Comparison of ENCODE assay signal across 13 cellular contexts in the genomic region with DNA sequence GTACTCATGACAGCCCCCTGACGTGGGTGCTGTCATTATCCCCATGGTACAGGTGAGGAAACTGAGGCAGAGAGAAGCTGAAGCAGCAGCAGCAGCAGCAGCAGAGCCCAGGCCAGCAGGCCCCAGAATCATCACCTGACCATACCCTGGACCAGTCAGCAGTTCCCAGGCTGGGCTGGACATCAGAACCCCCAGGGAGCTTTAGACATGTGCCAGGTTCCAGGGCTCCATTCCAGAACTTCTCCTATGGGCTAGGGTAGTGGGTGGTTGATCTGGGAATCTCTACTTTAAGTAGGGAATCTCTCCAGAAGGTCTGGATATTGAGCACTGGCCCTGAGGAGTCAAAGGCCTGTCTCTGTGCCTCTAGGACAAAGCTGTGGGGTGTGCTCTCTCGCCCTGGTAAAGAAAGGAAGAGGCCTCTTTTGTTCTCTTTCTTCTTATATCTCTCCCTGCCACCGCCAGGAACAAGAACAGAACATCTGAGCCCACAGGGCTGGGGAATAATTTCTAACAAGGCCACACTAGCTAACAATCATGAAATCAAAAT. TPM values are rescaled to one million over a fixed set of nuclear protein-coding genes. Genes with fewer than 3 reads are reported as not detected.
A peak's percentile ranks its signal among the peaks of the same experiment; 100 is the strongest.
DNase-seq lines count a peak whose midpoint lies in the region; ATAC-seq, FAIRE-seq and TF ChIP-seq lines count a peak whose summit lies in the region.
"Had no signal": no experiment of that assay in that cellular context is flagged by ENCODE, and none has a peak within 500 bp of the region (broad histone marks: within the 10 kb centered on the region; RNA-seq: fewer than 3 reads in every experiment).

No MANE protein-coding gene starts in this region.

- no peaks in the 10 kb centered on the region for H3K9me3 Mint-ChIP-seq in activated CD8-positive, alpha-beta memory T cell treated with anti-CD3 and anti-CD28 coated beads, Interleukin-2, amount 10 ng/mL, durations not matched to agents 7 days and 5 days (ENCODE audit: low read depth)

- no peak overlapping the region for H3K4me2 ChIP-seq in HepG2 (ENCODE audit: low read depth, low read length)

- POLR2A ChIA-PET in HepG2 (lab: Yijun Ruan, JAX) = interaction anchor here (1.1 to 2.0 kb wide), 3 partner anchors 10 to 117 kb away, joined by 3 to 11 read pairs (median 5); partner anchors contain the start of genes BAIAP2L2 and MAFF

- H3K79me2 ChIP-seq in HepG2 (ENCODE audit: insufficient read depth, low read length) = no peaks in the 10 kb centered on the region

- H3K27ac Mint-ChIP-seq in activated CD8-positive, alpha-beta memory T cell treated with anti-CD3 and anti-CD28 coated beads, Interleukin-2, amount 10 ng/mL, durations not matched to agents 7 days and 5 days = peak overlapping the region; percentile 11

- WGBS in transverse colon (ENCODE audit: low coverage in 1 of 2), 2 donors = 43% methylated on average over 2 of the region's 3 CpGs; no CpG with 5 or more reads in 1 of the 2 donors
- 86% methylated on average over 2 of the region's 3 CpGs for WGBS in HepG2 (ENCODE audit: low lambda C conversion rate)

- FAIRE-seq in HepG2 (lab: Jason Lieb, UNC) = no peak

- CTCF ChIA-PET in activated CD8-positive, alpha-beta memory T cell treated with anti-CD3 and anti-CD28 coated beads, Interleukin-2, amount 10 ng/mL, durations not matched to agents 7 days and 5 days (lab: Charles Lee) = interaction anchor here (0.7 to 4.7 kb wide), 4 partner anchors 48 to 176 kb away, joined by 3 to 27 read pairs (median 12); no protein-coding TSS in a partner anchor
- CTCF ChIA-PET in HepG2 (lab: Yijun Ruan, JAX; ENCODE audit: low intra/inter-chr PET ratio, low total read pairs) = no interaction called here

- no peak for TF ChIP-seq RAD21 in HepG2 (CRISPR knock-in tag; IDR thresholded peaks at IDR 0.05)

- H3K4me1 ChIP-seq in colonic mucosa (peaks cover 19% of the 10 kb centered on the region), mucosa of rectum (ENCODE audit: control insufficient read depth in 2 of 2, insufficient read depth in 2 of 2, low read length in 2 of 2) (peaks cover 24 to 29% of the 10 kb centered on the region in 2 donors), transverse colon (peaks cover 14 to 28% (median 25%) of the 10 kb centered on the region in 4 donors), HepG2 (ENCODE audit: insufficient read depth, low read length) (peaks cover 26% of the 10 kb centered on the region)

- no peak for ATAC-seq in activated CD8-positive, alpha-beta memory T cell treated with anti-CD3 and anti-CD28 coated beads, Interleukin-2, amount 10 ng/mL, durations not matched to agents 7 days and 5 days
- ATAC-seq in HepG2 = no peak

- no peaks in the 10 kb centered on the region for H4K20me1 ChIP-seq in HepG2 (ENCODE audit: insufficient read depth, low read length)

- in situ Hi-C loops in transverse colon (cut with MboI; ENCODE audit: low pct_ligation_motif_present in 1 of 4, low pct_unique_long_range_greater_than_20kb in 1 of 4, low sequenced_read_pairs in 3 of 4) = loop anchor here in 1 of 4 donors (25.0 kb wide), 1 partner anchor 116 kb away; the partner anchor contains the start of gene BAIAP2L2
- in situ Hi-C loops in HepG2 (cut with HindIII; ENCODE audit: extremely low pct_ligation_motif_present, low pct_unique_long_range_greater_than_20kb) = no loop called here

- TF ChIP-seq CTCF in colonic mucosa (IDR thresholded peaks at IDR 0.05) (no peak), transverse colon (IDR thresholded peaks at IDR 0.05) (no peak), HepG2 (CRISPR knock-in tag; IDR thresholded peaks at IDR 0.05) (no peak)

- H3K9ac ChIP-seq in colonic mucosa (ENCODE audit: low read depth in 2 of 2, low read length in 2 of 2) (peak overlapping the region; percentile 45 to 75), mucosa of rectum (ENCODE audit: low read depth in 1 of 2, low read length in 2 of 2) (peak overlapping the region; percentile 15 to 67), HepG2 (ENCODE audit: insufficient read depth, low read depth, low read length) (no peak overlapping the region)

- intact Hi-C loops in colonic mucosa (cut with DNase I) (no loop called here), transverse colon (cut with DNase I; ENCODE audit: low total_unique reads) (no loop called here), HepG2 (cut with micrococcal nuclease; ENCODE audit: unreplicated experiment) (no loop called here)

- no peak for DNase-seq in activated CD8-positive, alpha-beta memory T cell treated with anti-CD3 and anti-CD28 coated beads, Interleukin-2, amount 10 ng/mL, durations not matched to agents 7 days and 5 days
- no peak for DNase-seq in activated CD8-positive, alpha-beta memory T cell treated with anti-CD3 and anti-CD28 coated beads, Interleukin-2, amount 50 U/mL, for 4 hours
- DNase-seq in colonic mucosa (no peak), transverse colon (no peak), HepG2 (ENCODE audit: low spot score) (no peak), NCI-H1105 treated with DMSO at 0.1 percent for 48 hours (lab: John Stamatoyannopoulos, UW) (no peak), SIG-M5 (lab: John Stamatoyannopoulos, UW) (no peak)
- DNase-seq: activated CD8-positive, alpha-beta memory T cell treated with anti-CD3 and anti-CD28 coated beads for 24 hours; cortex of kidney; NCI-H1436; RPMI8226; stimulated activated naive CD4-positive, alpha-beta T cell treated with Interleukin-2 at 50 U/mL for 16 hours had no signal

- H3K4me1 Mint-ChIP-seq in activated CD8-positive, alpha-beta memory T cell treated with anti-CD3 and anti-CD28 coated beads, Interleukin-2, amount 10 ng/mL, durations not matched to agents 7 days and 5 days = peaks cover 17% of the 10 kb centered on the region

- no peaks in the 10 kb centered on the region for H3K27me3 Mint-ChIP-seq in activated CD8-positive, alpha-beta memory T cell treated with anti-CD3 and anti-CD28 coated beads, Interleukin-2, amount 10 ng/mL, durations not matched to agents 7 days and 5 days

- TF ChIP-seq EP300 in transverse colon (IDR thresholded peaks at IDR 0.05; ENCODE audit: low read depth) (no peak), HepG2 (IDR thresholded peaks at IDR 0.05; ENCODE audit: low read depth in 2 of 2, low read length in 2 of 2) (no peak), HepG2 (CRISPR knock-in tag; IDR thresholded peaks at IDR 0.05; ENCODE audit: borderline replicate concordance) (no peak)

- H3K27ac ChIP-seq in colonic mucosa = peak overlapping the region; percentile 84
- peak overlapping the region; percentile 94 to 95 for H3K27ac ChIP-seq in mucosa of rectum (ENCODE audit: low read depth in 2 of 2, low read length in 2 of 2)
- peak overlapping the region; percentile 83 to 91 (median 87) for H3K27ac ChIP-seq in transverse colon
- no peak overlapping the region for H3K27ac ChIP-seq in HepG2 (ENCODE audit: extremely low read length, insufficient read depth, low read length)

- H2AFZ ChIP-seq in HepG2 (ENCODE audit: low read length) = no peak overlapping the region

- BruUV-seq in HepG2 (replicated peaks; lab: Mats Ljungman, UMichigan) = no TSS peak

- TF ChIP-seq POLR2A in transverse colon (IDR thresholded peaks at IDR 0.05) (no peak), HepG2 (IDR thresholded peaks at IDR 0.05; ENCODE audit: insufficient read depth in 1 of 2, low read depth in 2 of 2, low read length in 2 of 2) (no peak)

- H3K27me3 ChIP-seq in colonic mucosa (no peaks in the 10 kb centered on the region), mucosa of rectum (ENCODE audit: control insufficient read depth in 2 of 2, insufficient read depth in 2 of 2, low read length in 2 of 2) (no peaks in the 10 kb centered on the region), transverse colon (no peaks in the 10 kb centered on the region), HepG2 (ENCODE audit: control insufficient read depth in 1 of 2, insufficient read depth in 2 of 2, low read length in 2 of 2) (no peaks in the 10 kb centered on the region)

- no peak overlapping the region for H3K4me3 ChIP-seq in colonic mucosa
- no peak overlapping the region for H3K4me3 ChIP-seq in mucosa of rectum (ENCODE audit: low read length in 2 of 2)
- H3K4me3 ChIP-seq in transverse colon = no peak overlapping the region
- no peak overlapping the region for H3K4me3 ChIP-seq in HepG2 (replicated peaks in 1 of 3; ENCODE audit: insufficient read depth in 1 of 3, low read depth in 2 of 3, low read length in 3 of 3)

- peaks cover 7% of the 10 kb centered on the region for H3K36me3 ChIP-seq in colonic mucosa
- H3K36me3 ChIP-seq in mucosa of rectum (ENCODE audit: control insufficient read depth in 2 of 2, insufficient read depth in 2 of 2, low read length in 2 of 2) = peaks cover 27 to 46% of the 10 kb centered on the region in 2 donors
- peaks cover 0 to 13% (median 4%) of the 10 kb centered on the region in 4 donors for H3K36me3 ChIP-seq in transverse colon
- H3K36me3 ChIP-seq in HepG2 (replicated peaks in 1 of 2; ENCODE audit: control insufficient read depth in 1 of 2, insufficient read depth in 2 of 2, low read length in 2 of 2) = peaks cover 11 to 35% of the 10 kb centered on the region in 2 experiments; a peak in 4 of 5 replicates

- H3K4me3 Mint-ChIP-seq in activated CD8-positive, alpha-beta memory T cell treated with anti-CD3 and anti-CD28 coated beads, Interleukin-2, amount 10 ng/mL, durations not matched to agents 7 days and 5 days = no peak overlapping the region

- H3K9me3 ChIP-seq in colonic mucosa (no peaks in the 10 kb centered on the region), mucosa of rectum (ENCODE audit: control insufficient read depth in 2 of 2, low read length in 2 of 2) (no peaks in the 10 kb centered on the region), transverse colon (no peaks in the 10 kb centered on the region), HepG2 (ENCODE audit: low read length) (no peaks in the 10 kb centered on the region)

- H3K36me3 Mint-ChIP-seq in activated CD8-positive, alpha-beta memory T cell treated with anti-CD3 and anti-CD28 coated beads, Interleukin-2, amount 10 ng/mL, durations not matched to agents 7 days and 5 days = peaks cover 1% of the 10 kb centered on the region

RNA-seq across cellular contexts. Expression of gene MAFF, which starts 26.6 kb away (rescaled TPM):
- 1 to 10 TPM; 6.6 to 7.8 TPM for total RNA-seq in activated CD8-positive, alpha-beta memory T cell treated with anti-CD3 and anti-CD28 coated beads, Interleukin-2, amount 10 ng/mL, durations not matched to agents 7 days and 5 days
- 10 to 100 TPM in 1 of 2 donors, 1 to 10 TPM in 1; 5.2 to 41.7 TPM for total RNA-seq in colonic mucosa
- total RNA-seq in transverse colon = 10 to 100 TPM in 3 of 4 donors, 1 to 10 TPM in 1; 3.8 to 30.3 (median 22.0) TPM
- 3.1 and 5.4 TPM in 2 replicates for total RNA-seq in HepG2 (2016; rRNA removed; fragmentation: Illumina TruSeq; extraction: Trizol)
- total RNA-seq in HepG2 (2016; cell fraction: cytosol; rRNA removed; fragmentation: Illumina TruSeq; extraction: Trizol; ENCODE audit: low read depth) = 1.1 and 1.3 TPM in 2 replicates
- 3.7 and 5.5 TPM in 2 replicates for total RNA-seq in HepG2 (2016; cell fraction: insoluble cytoplasmic fraction; rRNA removed; fragmentation: Illumina TruSeq; extraction: Trizol)
- total RNA-seq in HepG2 (2016; cell fraction: membrane; rRNA removed; fragmentation: Illumina TruSeq; extraction: Trizol) = 2.3 and 2.5 TPM in 2 replicates
- total RNA-seq in HepG2 (2016; cell fraction: nucleus; rRNA removed; fragmentation: Illumina TruSeq; extraction: Trizol) = 4.4 and 6.4 TPM in 2 replicates
- 14.3 and 17.1 TPM in 2 replicates for polyA plus RNA-seq in HepG2 (2011; rRNA removed)
- 15.6 and 18.3 TPM in 2 replicates for polyA plus RNA-seq in HepG2 (2011; cell fraction: cytosol; rRNA removed)
- 15.7 and 16.6 TPM in 2 replicates for polyA plus RNA-seq in HepG2 (2011; cell fraction: nucleus; rRNA removed)
- 12.4 and 26.2 TPM in 2 replicates for polyA plus RNA-seq in HepG2 (2012)
- polyA plus RNA-seq in HepG2 (2016; cell fraction: cytosol; fragmentation: Illumina TruSeq; extraction: Trizol; ENCODE audit: low read depth) = 0.70 and 0.71 TPM in 2 replicates
- 3.5 and 3.7 TPM in 2 replicates for polyA plus RNA-seq in HepG2 (2016; cell fraction: insoluble cytoplasmic fraction; fragmentation: Illumina TruSeq; extraction: Trizol; ENCODE audit: low read depth)
- 1.2 and 1.9 TPM in 2 replicates for polyA plus RNA-seq in HepG2 (2016; cell fraction: membrane; fragmentation: Illumina TruSeq; extraction: Trizol; ENCODE audit: low read depth)
- 7.1 and 7.9 TPM in 2 replicates for polyA plus RNA-seq in HepG2 (2016; cell fraction: nucleus; fragmentation: Illumina TruSeq; extraction: Trizol; ENCODE audit: insufficient read depth, low read depth)
- 2.5 and 12.3 TPM in 2 replicates for polyA minus RNA-seq in HepG2 (2011; rRNA and poly(A)+ RNA removed; ENCODE audit: low replicate concordance)
- polyA minus RNA-seq in HepG2 (2011; cell fraction: cytosol; rRNA and poly(A)+ RNA removed) = 11.3 and 12.8 TPM in 2 replicates
- polyA minus RNA-seq in HepG2 (2011; cell fraction: nucleus; rRNA and poly(A)+ RNA removed) = 7.3 and 8.1 TPM in 2 replicates

RNA-seq across cellular contexts. Expression of gene TMEM184B, which starts 44.4 kb away (rescaled TPM):
- 10 to 100 TPM; 29.8 to 35.5 TPM for total RNA-seq in activated CD8-positive, alpha-beta memory T cell treated with anti-CD3 and anti-CD28 coated beads, Interleukin-2, amount 10 ng/mL, durations not matched to agents 7 days and 5 days
- total RNA-seq in colonic mucosa = 10 to 100 TPM; 58.8 to 61.6 TPM
- 10 to 100 TPM; 18.7 to 88.4 (median 41.1) TPM for total RNA-seq in transverse colon
- 11.8 and 15.9 TPM in 2 replicates for total RNA-seq in HepG2 (2016; rRNA removed; fragmentation: Illumina TruSeq; extraction: Trizol)
- 12.8 and 13.5 TPM in 2 replicates for total RNA-seq in HepG2 (2016; cell fraction: cytosol; rRNA removed; fragmentation: Illumina TruSeq; extraction: Trizol; ENCODE audit: low read depth)
- total RNA-seq in HepG2 (2016; cell fraction: insoluble cytoplasmic fraction; rRNA removed; fragmentation: Illumina TruSeq; extraction: Trizol) = 10.2 and 15.3 TPM in 2 replicates
- total RNA-seq in HepG2 (2016; cell fraction: membrane; rRNA removed; fragmentation: Illumina TruSeq; extraction: Trizol) = 32.8 and 33.3 TPM in 2 replicates
- total RNA-seq in HepG2 (2016; cell fraction: nucleus; rRNA removed; fragmentation: Illumina TruSeq; extraction: Trizol) = 12.9 and 16.5 TPM in 2 replicates
- 16.0 and 16.4 TPM in 2 replicates for polyA plus RNA-seq in HepG2 (2011; rRNA removed)
- 13.7 and 14.0 TPM in 2 replicates for polyA plus RNA-seq in HepG2 (2011; cell fraction: cytosol; rRNA removed)
- 33.2 and 36.0 TPM in 2 replicates for polyA plus RNA-seq in HepG2 (2011; cell fraction: nucleus; rRNA removed)
- polyA plus RNA-seq in HepG2 (2012) = 18.5 and 26.5 TPM in 2 replicates
- 13.7 and 14.5 TPM in 2 replicates for polyA plus RNA-seq in HepG2 (2016; cell fraction: cytosol; fragmentation: Illumina TruSeq; extraction: Trizol; ENCODE audit: low read depth)
- polyA plus RNA-seq in HepG2 (2016; cell fraction: insoluble cytoplasmic fraction; fragmentation: Illumina TruSeq; extraction: Trizol; ENCODE audit: low read depth) = 14.5 and 19.7 TPM in 2 replicates
- 34.1 and 39.3 TPM in 2 replicates for polyA plus RNA-seq in HepG2 (2016; cell fraction: membrane; fragmentation: Illumina TruSeq; extraction: Trizol; ENCODE audit: low read depth)
- polyA plus RNA-seq in HepG2 (2016; cell fraction: nucleus; fragmentation: Illumina TruSeq; extraction: Trizol; ENCODE audit: insufficient read depth, low read depth) = 38.4 and 41.0 TPM in 2 replicates
- 21.0 and 37.7 TPM in 2 replicates for polyA minus RNA-seq in HepG2 (2011; rRNA and poly(A)+ RNA removed; ENCODE audit: low replicate concordance)
- 18.8 and 20.9 TPM in 2 replicates for polyA minus RNA-seq in HepG2 (2011; cell fraction: cytosol; rRNA and poly(A)+ RNA removed)
- 8.7 and 10.9 TPM in 2 replicates for polyA minus RNA-seq in HepG2 (2011; cell fraction: nucleus; rRNA and poly(A)+ RNA removed)

RNA-seq across cellular contexts. Expression of gene PLA2G6, which starts 46.8 kb away (rescaled TPM):
- 10 to 100 TPM; 41.1 to 71.4 TPM for total RNA-seq in activated CD8-positive, alpha-beta memory T cell treated with anti-CD3 and anti-CD28 coated beads, Interleukin-2, amount 10 ng/mL, durations not matched to agents 7 days and 5 days
- 10 to 100 TPM; 24.1 to 38.5 TPM for total RNA-seq in colonic mucosa
- 100 to 1,000 TPM in 2 of 4 donors, 10 to 100 TPM in 2; 30.7 to 327 (median 72.3) TPM for total RNA-seq in transverse colon
- 1.8 and 4.8 TPM in 2 replicates for total RNA-seq in HepG2 (2016; rRNA removed; fragmentation: Illumina TruSeq; extraction: Trizol)
- total RNA-seq in HepG2 (2016; cell fraction: cytosol; rRNA removed; fragmentation: Illumina TruSeq; extraction: Trizol; ENCODE audit: low read depth) = 0.61 and 0.71 TPM in 2 replicates
- total RNA-seq in HepG2 (2016; cell fraction: insoluble cytoplasmic fraction; rRNA removed; fragmentation: Illumina TruSeq; extraction: Trizol) = 1.9 and 5.2 TPM in 2 replicates
- total RNA-seq in HepG2 (2016; cell fraction: membrane; rRNA removed; fragmentation: Illumina TruSeq; extraction: Trizol) = 1.3 TPM in 2 replicates
- 8.4 and 11.2 TPM in 2 replicates for total RNA-seq in HepG2 (2016; cell fraction: nucleus; rRNA removed; fragmentation: Illumina TruSeq; extraction: Trizol)
- 11.5 and 12.3 TPM in 2 replicates for polyA plus RNA-seq in HepG2 (2011; rRNA removed)
- 2.7 and 3.9 TPM in 2 replicates for polyA plus RNA-seq in HepG2 (2011; cell fraction: cytosol; rRNA removed)
- 73.3 and 101 TPM in 2 replicates for polyA plus RNA-seq in HepG2 (2011; cell fraction: nucleus; rRNA removed)
- polyA plus RNA-seq in HepG2 (2012) = 6.5 and 7.3 TPM in 2 replicates
- 0.44 and 0.53 TPM in 2 replicates for polyA plus RNA-seq in HepG2 (2016; cell fraction: cytosol; fragmentation: Illumina TruSeq; extraction: Trizol; ENCODE audit: low read depth)
- 0.96 and 1.7 TPM in 2 replicates for polyA plus RNA-seq in HepG2 (2016; cell fraction: insoluble cytoplasmic fraction; fragmentation: Illumina TruSeq; extraction: Trizol; ENCODE audit: low read depth)
- 0.88 and 1.6 TPM in 2 replicates for polyA plus RNA-seq in HepG2 (2016; cell fraction: membrane; fragmentation: Illumina TruSeq; extraction: Trizol; ENCODE audit: low read depth)
- 22.2 and 23.2 TPM in 2 replicates for polyA plus RNA-seq in HepG2 (2016; cell fraction: nucleus; fragmentation: Illumina TruSeq; extraction: Trizol; ENCODE audit: insufficient read depth, low read depth)
- polyA minus RNA-seq in HepG2 (2011; rRNA and poly(A)+ RNA removed; ENCODE audit: low replicate concordance) = 27.4 and 36.9 TPM in 2 replicates
- polyA minus RNA-seq in HepG2 (2011; cell fraction: cytosol; rRNA and poly(A)+ RNA removed) = 2.6 and 3.8 TPM in 2 replicates
- polyA minus RNA-seq in HepG2 (2011; cell fraction: nucleus; rRNA and poly(A)+ RNA removed) = 21.3 and 31.8 TPM in 2 replicates
